In the genomic region with DNA sequence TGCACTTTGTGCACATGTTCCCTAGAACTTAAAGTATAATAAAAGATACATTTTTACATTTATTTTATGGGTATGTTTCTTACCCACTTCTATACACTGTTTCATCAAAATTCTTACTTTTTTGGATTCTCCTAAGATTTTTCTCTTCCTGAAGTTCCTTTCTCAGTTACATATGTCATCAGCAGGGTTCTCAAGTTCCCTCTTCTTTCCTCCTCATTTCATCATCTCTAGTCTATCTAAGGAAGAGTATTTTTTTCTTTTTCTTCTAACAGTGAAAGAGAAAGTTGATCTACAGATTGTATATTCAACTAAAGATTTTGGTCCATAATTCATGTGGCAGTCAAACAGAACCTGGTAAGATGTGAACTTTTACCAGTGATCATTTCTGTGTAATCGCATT, we compare ENCODE assay signal across 17 cellular contexts. TPM values are rescaled to one million over a fixed set of nuclear protein-coding genes. Genes with fewer than 3 reads are reported as not detected.
"Had no signal": no experiment of that assay in that cellular context is flagged by ENCODE, and none has a peak within 500 bp of the region (broad histone marks: within the 10 kb centered on the region; RNA-seq: fewer than 3 reads in every experiment).

No MANE protein-coding gene starts in this region.

- H3K27ac ChIP-seq: epithelial cell of prostate, esophagus muscularis mucosa, heart left ventricle, psoas muscle, right lobe of liver, skin epidermis had no signal

- H3K9me3 ChIP-seq: esophagus muscularis mucosa, psoas muscle, right lobe of liver had no signal

- DNase-seq: cortex of kidney; effector memory CD4-positive, alpha-beta T cell; heart left ventricle; hippocampal formation; left colon; left ventricle myocardium superior; naive thymus-derived CD4-positive, alpha-beta T cell; nephron progenitor cell; psoas muscle; retina; right lobe of liver; stimulated activated naive CD4-positive, alpha-beta T cell treated with Interleukin-2 at 50 U/mL for 16 hours had no signal

- H3K4me3 Mint-ChIP-seq: naive thymus-derived CD4-positive, alpha-beta T cell; nephron progenitor cell; type B pancreatic cell had no signal

- H3K4me1 Mint-ChIP-seq: naive thymus-derived CD4-positive, alpha-beta T cell; nephron progenitor cell had no signal

- H3K36me3 ChIP-seq: esophagus muscularis mucosa, heart left ventricle, right lobe of liver had no signal

- H3K4me1 ChIP-seq: esophagus muscularis mucosa, heart left ventricle, psoas muscle, right lobe of liver had no signal

- H3K4me3 ChIP-seq: esophagus muscularis mucosa, heart left ventricle, lung, psoas muscle, right lobe of liver, skin epidermis had no signal

- H3K27me3 ChIP-seq: esophagus muscularis mucosa, heart left ventricle, right lobe of liver had no signal

- H3K27ac Mint-ChIP-seq: naive thymus-derived CD4-positive, alpha-beta T cell; nephron progenitor cell; type B pancreatic cell had no signal

- H3K36me3 Mint-ChIP-seq: naive thymus-derived CD4-positive, alpha-beta T cell; type B pancreatic cell had no signal

RNA-seq across cellular contexts. Expression of gene CYYR1, which starts 41.2 kb away (rescaled TPM):
- total RNA-seq: naive thymus-derived CD4-positive, alpha-beta T cell had no signal
